In the genomic region with DNA sequence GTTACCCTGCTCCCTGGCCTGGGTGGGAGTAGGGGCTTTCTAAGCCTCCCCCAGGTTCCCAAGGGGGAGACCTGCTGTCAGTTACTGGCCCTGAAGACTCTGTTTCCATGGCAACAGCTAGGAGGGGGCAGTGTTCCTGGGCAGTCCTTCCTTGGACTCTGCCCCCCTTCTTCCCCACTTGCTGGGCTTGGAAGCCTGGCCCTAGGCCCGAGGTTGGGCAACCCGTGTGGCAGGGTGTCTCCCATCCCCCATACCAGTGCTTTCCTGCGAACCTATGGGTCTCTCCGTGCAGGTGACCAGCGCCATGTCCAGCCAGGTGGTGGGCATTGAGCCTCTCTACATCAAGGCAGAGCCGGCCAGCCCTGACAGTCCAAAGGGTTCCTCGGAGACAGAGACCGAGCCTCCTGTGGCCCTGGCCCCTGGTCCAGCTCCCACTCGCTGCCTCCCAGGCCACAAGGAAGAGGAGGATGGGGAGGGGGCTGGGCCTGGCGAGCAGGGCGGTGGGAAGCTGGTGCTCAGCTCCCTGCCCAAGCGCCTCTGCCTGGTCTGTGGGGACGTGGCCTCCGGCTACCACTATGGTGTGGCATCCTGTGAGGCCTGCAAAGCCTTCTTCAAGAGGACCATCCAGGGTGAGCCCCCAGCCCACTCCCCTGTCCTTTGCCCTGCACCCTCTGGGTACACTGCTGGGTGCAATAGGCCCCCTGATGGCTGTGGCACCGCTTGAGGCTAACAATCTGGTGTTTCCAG, we compare ENCODE assay signal across 8 cellular contexts. TPM values are rescaled to one million over a fixed set of nuclear protein-coding genes. Genes with fewer than 3 reads are reported as not detected.
A peak's percentile ranks its signal among the peaks of the same experiment; 100 is the strongest.
DNase-seq lines count a peak whose midpoint lies in the region; ATAC-seq and TF ChIP-seq lines count a peak whose summit lies in the region.

No MANE protein-coding gene starts in this region.

- peak overlapping the region; percentile 62 for H3K27ac Mint-ChIP-seq in stimulated activated naive CD8-positive, alpha-beta T cell treated with anti-CD3 and anti-CD28 coated beads, Interleukin-15, Interleukin-2, amounts not matched to agents 100 ng/mL and 50 ng/mL, for 24 hours
- peak overlapping the region; percentile 75 for H3K27ac Mint-ChIP-seq in central memory CD8-positive, alpha-beta T cell (ENCODE audit: low read depth)
- H3K27ac Mint-ChIP-seq in mesothelial cell of epicardium = no peak overlapping the region

- DNase-seq in stimulated activated naive CD8-positive, alpha-beta T cell treated with anti-CD3 and anti-CD28 coated beads, Interleukin-15, Interleukin-2, amounts not matched to agents 100 U/mL and 50 U/mL, for 24 hours = no peak
- DNase-seq in central memory CD8-positive, alpha-beta T cell (ENCODE audit: low spot score in 2 of 2) = no peak
- no peak for DNase-seq in mesothelial cell of epicardium (ENCODE audit: low spot score in 2 of 2, unreplicated experiment in 2 of 2)
- no peak for DNase-seq in epidermal melanocyte (ENCODE audit: insufficient read length, low spot score)
- no peak for DNase-seq in NCI-H1930 (lab: John Stamatoyannopoulos, UW)
- no peak for DNase-seq in hepatic stellate cell (ENCODE audit: low spot score)
- no peak for DNase-seq in stimulated activated CD4-positive, alpha-beta T cell treated with anti-CD3 and anti-CD28 coated beads, Interleukin-4, amount 100 ng/mL, for 1 hour

- H3K4me1 Mint-ChIP-seq in stimulated activated naive CD8-positive, alpha-beta T cell treated with anti-CD3 and anti-CD28 coated beads, Interleukin-15, Interleukin-2, amounts not matched to agents 100 ng/mL and 50 ng/mL, for 24 hours (ENCODE audit: low read depth) = peaks cover 33% of the 10 kb centered on the region
- peaks cover 15% of the 10 kb centered on the region for H3K4me1 Mint-ChIP-seq in central memory CD8-positive, alpha-beta T cell
- peaks cover 15% of the 10 kb centered on the region for H3K4me1 Mint-ChIP-seq in mesothelial cell of epicardium

- ATAC-seq in stimulated activated naive CD8-positive, alpha-beta T cell treated with anti-CD3 and anti-CD28 coated beads, Interleukin-15, Interleukin-2, amounts not matched to agents 100 U/mL and 50 U/mL, for 24 hours = no peak
- ATAC-seq in central memory CD8-positive, alpha-beta T cell (replicated peaks; ENCODE audit: extremely low read depth, poor library complexity, severe bottlenecking) = no peak

- no peak for TF ChIP-seq CTCF in mesothelial cell of epicardium (IDR thresholded peaks at IDR 0.05; ENCODE audit: unreplicated experiment)

- peaks cover under 1% of the 10 kb centered on the region for H3K27me3 Mint-ChIP-seq in stimulated activated naive CD8-positive, alpha-beta T cell treated with anti-CD3 and anti-CD28 coated beads, Interleukin-15, Interleukin-2, amounts not matched to agents 100 ng/mL and 50 ng/mL, for 24 hours
- H3K27me3 Mint-ChIP-seq in central memory CD8-positive, alpha-beta T cell = no peaks in the 10 kb centered on the region
- H3K27me3 Mint-ChIP-seq in mesothelial cell of epicardium (ENCODE audit: low read depth) = peaks cover 7% of the 10 kb centered on the region

- H3K9me3 Mint-ChIP-seq in stimulated activated naive CD8-positive, alpha-beta T cell treated with anti-CD3 and anti-CD28 coated beads, Interleukin-15, Interleukin-2, amounts not matched to agents 100 ng/mL and 50 ng/mL, for 24 hours = no peaks in the 10 kb centered on the region
- H3K9me3 Mint-ChIP-seq in central memory CD8-positive, alpha-beta T cell = no peaks in the 10 kb centered on the region
- H3K9me3 Mint-ChIP-seq in mesothelial cell of epicardium = no peaks in the 10 kb centered on the region

- H3K4me3 Mint-ChIP-seq in stimulated activated naive CD8-positive, alpha-beta T cell treated with anti-CD3 and anti-CD28 coated beads, Interleukin-15, Interleukin-2, amounts not matched to agents 100 ng/mL and 50 ng/mL, for 24 hours = peak overlapping the region; percentile 100
- H3K4me3 Mint-ChIP-seq in central memory CD8-positive, alpha-beta T cell = peak overlapping the region; percentile 93
- peak overlapping the region; percentile 86 for H3K4me3 Mint-ChIP-seq in mesothelial cell of epicardium

- peaks cover 31% of the 10 kb centered on the region for H3K36me3 Mint-ChIP-seq in stimulated activated naive CD8-positive, alpha-beta T cell treated with anti-CD3 and anti-CD28 coated beads, Interleukin-15, Interleukin-2, amounts not matched to agents 100 ng/mL and 50 ng/mL, for 24 hours (ENCODE audit: low read depth)
- peaks cover 25% of the 10 kb centered on the region for H3K36me3 Mint-ChIP-seq in central memory CD8-positive, alpha-beta T cell (ENCODE audit: insufficient read depth)
- H3K36me3 Mint-ChIP-seq in mesothelial cell of epicardium = peaks cover 5% of the 10 kb centered on the region

RNA-seq across cellular contexts. Expression of a gene that starts 1.7 kb away (rescaled TPM):
- total RNA-seq in mesothelial cell of epicardium = 23.2 to 26.6 TPM (median 26.4 TPM) in 3 replicates

RNA-seq across cellular contexts. Expression of a gene that starts 6.9 kb away (rescaled TPM):
- 0.47 TPM in 1 of 3 replicates, not detected in the others for total RNA-seq in mesothelial cell of epicardium

RNA-seq across cellular contexts. Expression of a gene that starts 10.3 kb away (rescaled TPM):
- 178 to 201 TPM (median 184 TPM) in 3 replicates for total RNA-seq in mesothelial cell of epicardium

RNA-seq across cellular contexts. Expression of a gene that starts 10.9 kb away (rescaled TPM):
- 134 to 139 TPM (median 139 TPM) in 3 replicates for total RNA-seq in mesothelial cell of epicardium

RNA-seq across cellular contexts. Expression of a gene that starts 15.9 kb away (rescaled TPM):
- total RNA-seq in mesothelial cell of epicardium = 0.22 to 0.58 TPM (median 0.27 TPM) in 3 replicates
